8 cellular contexts compared by ENCODE assay signal in the genomic region with DNA sequence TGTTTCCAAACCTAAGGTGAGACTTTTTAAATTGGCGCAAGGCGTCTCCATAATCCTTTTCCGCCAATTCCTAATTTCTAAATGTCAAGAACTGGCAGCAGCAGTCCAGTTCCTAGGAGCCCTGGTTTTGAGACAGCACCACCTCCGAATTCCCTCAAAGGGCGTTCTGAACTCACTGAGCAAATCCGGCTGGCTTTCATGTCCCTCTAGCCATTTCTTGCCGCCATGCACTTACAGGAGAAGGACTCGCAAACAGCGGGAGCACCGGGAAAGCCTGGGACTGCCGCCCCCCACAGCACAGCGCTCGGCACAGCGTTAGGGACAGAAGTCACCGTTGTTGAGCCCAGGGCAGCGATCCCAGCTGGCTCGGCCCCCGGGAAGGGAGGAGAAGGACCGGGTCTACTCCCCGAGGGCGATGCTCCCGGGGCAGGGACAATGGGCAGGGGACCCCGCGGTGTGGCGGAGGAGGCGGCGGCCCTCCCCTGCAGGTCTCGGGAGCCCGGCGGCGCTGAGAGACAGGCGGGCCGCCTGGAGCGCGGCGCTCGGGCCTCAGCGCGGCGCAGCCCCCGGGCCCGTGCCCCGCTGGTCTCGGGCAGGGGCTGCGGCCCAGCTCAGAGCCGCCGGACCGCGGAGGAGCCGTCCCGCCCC. TPM values are rescaled to one million over a fixed set of nuclear protein-coding genes. Genes with fewer than 3 reads are reported as not detected.
A peak's percentile ranks its signal among the peaks of the same experiment; 100 is the strongest.
DNase-seq lines count a peak whose midpoint lies in the region; ATAC-seq, FAIRE-seq and TF ChIP-seq lines count a peak whose summit lies in the region.

No MANE protein-coding gene starts in this region.

- peak overlapping the region; percentile 85 for H3K4me3 ChIP-seq in BJ (ENCODE audit: low read depth, low read length)
- peak overlapping the region; percentile 71 to 94 for H3K4me3 ChIP-seq in ascending aorta
- peak overlapping the region; percentile 83 to 89 for H3K4me3 ChIP-seq in right atrium auricular region
- peak overlapping the region; percentile 62 for H3K4me3 ChIP-seq in parathyroid adenoma (ENCODE audit: low read depth, low read length)

- POLR2A ChIA-PET in BJ (lab: Charles Lee): interaction anchor here (0.8 kb wide), 1 partner anchor 10 kb away, joined by 5 read pairs; no protein-coding TSS in a partner anchor

- CTCF ChIA-PET in BJ (lab: Yijun Ruan, JAX): no interaction called here

- peak overlapping the region; percentile 100 for H2AFZ ChIP-seq in parathyroid adenoma

- H3K27me3 ChIP-seq in BJ (ENCODE audit: control insufficient read depth, insufficient read depth, low read length): no peaks in the 10 kb centered on the region
- no peaks in the 10 kb centered on the region for H3K27me3 ChIP-seq in ascending aorta
- no peaks in the 10 kb centered on the region for H3K27me3 ChIP-seq in right atrium auricular region
- H3K27me3 ChIP-seq in parathyroid adenoma (ENCODE audit: control insufficient read depth, insufficient read depth, low read length): no peaks in the 10 kb centered on the region

- H3K36me3 ChIP-seq in BJ (ENCODE audit: control insufficient read depth, insufficient read depth, low read length): 0 out of 2 replicates have a peak, but pooled peaks cover 2% of the 10 kb centered on the region
- H3K36me3 ChIP-seq in ascending aorta: peaks cover 0 to 4% of the 10 kb centered on the region in 2 donors
- no peaks in the 10 kb centered on the region for H3K36me3 ChIP-seq in right atrium auricular region
- H3K36me3 ChIP-seq in parathyroid adenoma (ENCODE audit: control insufficient read depth, insufficient read depth, low read length): no peaks in the 10 kb centered on the region

- H3K9me3 ChIP-seq in ascending aorta (no peaks in the 10 kb centered on the region), right atrium auricular region (no peaks in the 10 kb centered on the region), parathyroid adenoma (ENCODE audit: control insufficient read depth, low read length) (no peaks in the 10 kb centered on the region)

- intact Hi-C loops in ascending aorta (cut with DNase I): loop anchor here (1.0 to 10.0 kb wide), 7 partner anchors 17 to 1370 kb away; partner anchors contain the start of genes DCTN5, PALB2 and RBBP6

- TF ChIP-seq CTCF in BJ (IDR thresholded peaks at IDR 0.05; ENCODE audit: insufficient read depth, low read depth, low read length) (peak; percentile 3; the same call in 1 of the 2 replicates), ascending aorta (IDR thresholded peaks at IDR 0.05) (no peak), right atrium auricular region (IDR thresholded peaks at IDR 0.05) (no peak), parathyroid adenoma (IDR thresholded peaks at IDR 0.05) (no peak)

- H3K27ac ChIP-seq in ascending aorta: peak overlapping the region; percentile 95 to 96
- H3K27ac ChIP-seq in right atrium auricular region: peak overlapping the region; percentile 93 to 98
- H3K27ac ChIP-seq in parathyroid adenoma: peak overlapping the region; percentile 93

- no peak for FAIRE-seq in RCC 7860 (lab: Jason Lieb, UNC)

- peaks cover 49% of the 10 kb centered on the region for H3K79me2 ChIP-seq in parathyroid adenoma

- no peak overlapping the region for H3K9ac ChIP-seq in parathyroid adenoma

- H3K4me2 ChIP-seq in parathyroid adenoma (ENCODE audit: low read length): peak overlapping the region; percentile 69

- peak; percentile 19 for ATAC-seq in GM19035 (IDR thresholded peaks at IDR 0.05; ENCODE audit: unreplicated experiment)
- peak; percentile 11 for ATAC-seq in HG03439 (IDR thresholded peaks at IDR 0.05; ENCODE audit: unreplicated experiment)

- H3K4me1 ChIP-seq in ascending aorta (peaks cover 8 to 31% of the 10 kb centered on the region in 2 donors), right atrium auricular region (peaks cover 0 to 43% of the 10 kb centered on the region in 2 donors), parathyroid adenoma (peaks cover 5% of the 10 kb centered on the region)

- DNase-seq in BJ (ENCODE audit: low read depth) (no peak), RCC 7860 (ENCODE audit: low spot score) (peak; percentile 25), ascending aorta (ENCODE audit: low spot score in 2 of 2) (peak in 1 of 2 donors; percentile 71), right atrium auricular region (ENCODE audit: low spot score) (peak; percentile 61), amniotic stem cell (lab: John Stamatoyannopoulos, UW) (no peak)

RNA-seq across cellular contexts. Expression of gene ARHGAP17, which starts 0.5 kb away (rescaled TPM):
- polyA plus RNA-seq in BJ (2011; rRNA removed): 28.2 and 30.2 TPM in 2 replicates
- polyA minus RNA-seq in BJ (2011; rRNA and poly(A)+ RNA removed): 38.1 and 62.7 TPM in 2 replicates
- total RNA-seq in ascending aorta (133 TPM), right atrium auricular region (10 to 100 TPM; 29.9 to 31.6 TPM)

Comparison
In these comparisons a context has a peak if more than half of its experiments do, and no peak if none do; other contexts are left out.
1. DNase-seq: peak in RCC 7860 (single experiment) and right atrium auricular region (single experiment); none in BJ (single experiment) and amniotic stem cell (single experiment).
2. Peak in every context shown above with its lines, with median percentiles within 50 percentile points of each other: H3K4me3 ChIP-seq and H3K27ac ChIP-seq.